In the genomic region with DNA sequence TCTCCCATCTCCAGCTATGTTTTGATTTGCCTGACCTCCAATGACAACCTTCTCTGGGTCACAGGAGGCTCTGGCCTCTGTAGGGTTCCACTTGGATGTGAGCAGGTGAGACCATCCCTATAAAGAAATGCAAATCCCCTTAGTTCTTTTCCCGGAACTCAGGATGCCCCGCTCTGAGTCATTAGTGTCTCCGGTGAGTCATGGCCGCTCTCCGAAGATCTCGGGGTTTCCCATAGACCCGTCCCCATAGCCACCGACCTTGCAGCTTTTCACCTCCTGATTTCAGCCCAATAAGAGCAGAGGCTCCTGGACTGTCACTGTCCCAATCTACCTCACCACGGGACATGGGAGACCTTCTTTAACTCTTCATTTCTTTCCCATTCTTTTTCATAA, we compare ENCODE assay signal across 9 cellular contexts.
DNase-seq lines count a peak whose midpoint lies in the region; ATAC-seq and TF ChIP-seq lines count a peak whose summit lies in the region.
"Had no signal": no experiment of that assay in that cellular context is flagged by ENCODE, and none has a peak within 500 bp of the region (broad histone marks: within the 10 kb centered on the region; RNA-seq: fewer than 3 reads in every experiment).

No MANE protein-coding gene starts in this region.

- peaks cover 8% of the 10 kb centered on the region for H3K27me3 Mint-ChIP-seq in activated naive CD4-positive, alpha-beta T cell treated with anti-CD3 and anti-CD28 coated beads, Interleukin-2, amount 10 ng/mL, durations not matched to agents 7 days and 5 days
- H3K27me3 Mint-ChIP-seq in endodermal cell (ENCODE audit: insufficient read depth), result no peaks in the 10 kb centered on the region
- H3K27me3 Mint-ChIP-seq in stimulated activated memory B cell treated with anti-CD40 and anti-IgM and Interleukin-4, amounts not matched to agents 10 μg/mL and 1 μg/mL and 100 μg/mL, for 72 hours, result peaks cover 12% of the 10 kb centered on the region

- no peak overlapping the region for H3K4me3 Mint-ChIP-seq in activated naive CD4-positive, alpha-beta T cell treated with anti-CD3 and anti-CD28 coated beads, Interleukin-2, amount 10 ng/mL, durations not matched to agents 7 days and 5 days
- H3K4me3 Mint-ChIP-seq in endodermal cell, result no peak overlapping the region
- peak overlapping the region; percentile 46 for H3K4me3 Mint-ChIP-seq in stimulated activated memory B cell treated with anti-CD40 and anti-IgM and Interleukin-4, amounts not matched to agents 10 μg/mL and 1 μg/mL and 100 μg/mL, for 72 hours

- no peaks in the 10 kb centered on the region for H3K79me2 ChIP-seq in PC-9 (ENCODE audit: low read depth)

- H3K27me3 ChIP-seq in PC-9 (ENCODE audit: insufficient read depth, low read depth), result peaks cover 15% of the 10 kb centered on the region
- H3K27me3 ChIP-seq in endodermal cell (ENCODE audit: control insufficient read depth, insufficient read depth, low read length, poor library complexity, severe bottlenecking), result no peaks in the 10 kb centered on the region

- no peaks in the 10 kb centered on the region for H4K20me1 ChIP-seq in PC-9 (ENCODE audit: insufficient read depth)

- DNase-seq in activated naive CD4-positive, alpha-beta T cell treated with anti-CD3 and anti-CD28 coated beads, Interleukin-2, amount 50 U/mL, for 72 hours (ENCODE audit: low spot score in 2 of 2), result no peak
- DNase-seq in activated naive CD4-positive, alpha-beta T cell treated with anti-CD3 and anti-CD28 coated beads, Interleukin-2, amount 10 ng/mL, durations not matched to agents 7 days and 5 days, result no peak
- DNase-seq in PC-9, result no peak
- DNase-seq in endodermal cell, result peak; percentile 82
- no peak for DNase-seq in NK-92 (lab: John Stamatoyannopoulos, UW; ENCODE audit: unreplicated experiment)
- no peak for DNase-seq in caudate nucleus (lab: John Stamatoyannopoulos, UW)
- DNase-seq in LoVo (ENCODE audit: low spot score), result no peak
- DNase-seq: IMR-90 had no signal

- ATAC-seq in activated naive CD4-positive, alpha-beta T cell treated with anti-CD3 and anti-CD28 coated beads, Interleukin-2, amount 50 U/mL, for 72 hours, result peak; percentile 74 to 79
- peak; percentile 72 for ATAC-seq in stimulated activated memory B cell treated with anti-CD40 and anti-IgM and Interleukin-4, amounts not matched to agents 10 μg/mL and 1 μg/mL and 100 μg/mL, for 72 hours

- no peaks in the 10 kb centered on the region for H3K9me3 Mint-ChIP-seq in activated naive CD4-positive, alpha-beta T cell treated with anti-CD3 and anti-CD28 coated beads, Interleukin-2, amount 50 U/mL, for 72 hours
- H3K9me3 Mint-ChIP-seq in activated naive CD4-positive, alpha-beta T cell treated with anti-CD3 and anti-CD28 coated beads, Interleukin-2, amount 10 ng/mL, durations not matched to agents 7 days and 5 days, result no peaks in the 10 kb centered on the region
- no peaks in the 10 kb centered on the region for H3K9me3 Mint-ChIP-seq in endodermal cell
- H3K9me3 Mint-ChIP-seq in stimulated activated memory B cell treated with anti-CD40 and anti-IgM and Interleukin-4, amounts not matched to agents 10 μg/mL and 1 μg/mL and 100 μg/mL, for 72 hours, result no peaks in the 10 kb centered on the region

- POLR2A ChIA-PET in PC-9 (lab: Charles Lee; ENCODE audit: unreplicated experiment), result no interaction called here

- H3K36me3 ChIP-seq in PC-9 (ENCODE audit: low read depth) (no peaks in the 10 kb centered on the region), endodermal cell (ENCODE audit: control insufficient read depth, insufficient read depth, low read length) (no peaks in the 10 kb centered on the region)

- 73 to 84% methylated on average over 8 to 9 of the region's 9 CpGs for WGBS in endodermal cell (ENCODE audit: insufficient coverage in 1 of 2, insufficient read length in 1 of 2), 2 experiments

- H2AFZ ChIP-seq in PC-9, result 0 out of 2 replicates have a peak overlapping the region, but pooled peaks have one; percentile 15

- H3K27ac ChIP-seq in PC-9 (peak overlapping the region; percentile 57), endodermal cell (ENCODE audit: low read depth, low read length) (no peak overlapping the region), caudate nucleus (ENCODE audit: low read depth, low read length) (no peak overlapping the region)

- peaks cover 15% of the 10 kb centered on the region for H3K4me1 ChIP-seq in PC-9 (replicated peaks; ENCODE audit: insufficient read depth)
- no peaks in the 10 kb centered on the region for H3K4me1 ChIP-seq in endodermal cell (ENCODE audit: control insufficient read depth, insufficient read depth, low read length)

- CTCF ChIA-PET in activated naive CD4-positive, alpha-beta T cell treated with anti-CD3 and anti-CD28 coated beads, Interleukin-2, amount 10 ng/mL, durations not matched to agents 7 days and 5 days (lab: Charles Lee), result no interaction called here
- CTCF ChIA-PET in PC-9 (lab: Charles Lee), result no interaction called here

- peak overlapping the region; percentile 61 for H3K4me2 ChIP-seq in PC-9

- BruUV-seq in PC-9 (replicated peaks; lab: Mats Ljungman, UMichigan), result no TSS peak

- no peaks in the 10 kb centered on the region for H3K9me3 ChIP-seq in PC-9 (ENCODE audit: insufficient read depth, low read depth)
- no peaks in the 10 kb centered on the region for H3K9me3 ChIP-seq in endodermal cell (ENCODE audit: control insufficient read depth, low read length)

- H3K9ac ChIP-seq in endodermal cell (ENCODE audit: extremely low read depth, low read length, poor library complexity, severe bottlenecking), result no peak overlapping the region

- intact Hi-C loops in PC-9 (cut with micrococcal nuclease; ENCODE audit: unreplicated experiment), result no loop called here

- H3K9me2 ChIP-seq in PC-9 (ENCODE audit: insufficient read depth), result no peaks in the 10 kb centered on the region

- H3K4me3 ChIP-seq in PC-9, result no peak overlapping the region
- no peak overlapping the region for H3K4me3 ChIP-seq in endodermal cell (ENCODE audit: low read length)

- H3K4me1 Mint-ChIP-seq in activated naive CD4-positive, alpha-beta T cell treated with anti-CD3 and anti-CD28 coated beads, Interleukin-2, amount 10 ng/mL, durations not matched to agents 7 days and 5 days, result no peaks in the 10 kb centered on the region
- peaks cover 3% of the 10 kb centered on the region for H3K4me1 Mint-ChIP-seq in endodermal cell
- H3K4me1 Mint-ChIP-seq in stimulated activated memory B cell treated with anti-CD40 and anti-IgM and Interleukin-4, amounts not matched to agents 10 μg/mL and 1 μg/mL and 100 μg/mL, for 72 hours, result peaks cover 12% of the 10 kb centered on the region

- peaks cover 7% of the 10 kb centered on the region; the same call in 1 of the 2 replicates for H3F3A ChIP-seq in PC-9 (ENCODE audit: insufficient read depth, low read depth)

- TF ChIP-seq CTCF in PC-9 (conservative IDR thresholded peaks at IDR 0.05) (no peak), endodermal cell (conservative IDR thresholded peaks at IDR 0.05) (no peak)

- H3K27ac Mint-ChIP-seq in activated naive CD4-positive, alpha-beta T cell treated with anti-CD3 and anti-CD28 coated beads, Interleukin-2, amount 50 U/mL, for 72 hours, result peak overlapping the region; percentile 29 to 72
- no peak overlapping the region for H3K27ac Mint-ChIP-seq in activated naive CD4-positive, alpha-beta T cell treated with anti-CD3 and anti-CD28 coated beads, Interleukin-2, amount 10 ng/mL, durations not matched to agents 7 days and 5 days
- H3K27ac Mint-ChIP-seq in endodermal cell, result no peak overlapping the region
- no peak overlapping the region for H3K27ac Mint-ChIP-seq in stimulated activated memory B cell treated with anti-CD40 and anti-IgM and Interleukin-4, amounts not matched to agents 10 μg/mL and 1 μg/mL and 100 μg/mL, for 72 hours

- no peaks in the 10 kb centered on the region for H3K36me3 Mint-ChIP-seq in activated naive CD4-positive, alpha-beta T cell treated with anti-CD3 and anti-CD28 coated beads, Interleukin-2, amount 50 U/mL, for 72 hours
- H3K36me3 Mint-ChIP-seq in activated naive CD4-positive, alpha-beta T cell treated with anti-CD3 and anti-CD28 coated beads, Interleukin-2, amount 10 ng/mL, durations not matched to agents 7 days and 5 days, result no peaks in the 10 kb centered on the region
- peaks cover under 1% of the 10 kb centered on the region for H3K36me3 Mint-ChIP-seq in endodermal cell (ENCODE audit: low read depth)
- H3K36me3 Mint-ChIP-seq in stimulated activated memory B cell treated with anti-CD40 and anti-IgM and Interleukin-4, amounts not matched to agents 10 μg/mL and 1 μg/mL and 100 μg/mL, for 72 hours, result no peaks in the 10 kb centered on the region

Comparison
In these comparisons a context has a peak if more than half of its experiments do, and no peak if none do; other contexts are left out.
1. H3K27ac Mint-ChIP-seq: peak in activated naive CD4-positive, alpha-beta T cell treated with anti-CD3 and anti-CD28 coated beads, Interleukin-2, amount 50 U/mL, for 72 hours (2 of 2); none in activated naive CD4-positive, alpha-beta T cell treated with anti-CD3 and anti-CD28 coated beads, Interleukin-2, amount 10 ng/mL, durations not matched to agents 7 days and 5 days (single experiment), endodermal cell (single experiment) and stimulated activated memory B cell treated with anti-CD40 and anti-IgM and Interleukin-4, amounts not matched to agents 10 μg/mL and 1 μg/mL and 100 μg/mL, for 72 hours (single experiment).